21 cellular contexts compared by ENCODE assay signal in genomic region chr5:43369651-43370050, GRCh38.
"Had no signal": no experiment of that assay in that cellular context is flagged by ENCODE, and none has a peak within 500 bp of the region (broad histone marks: within the 10 kb centered on the region; RNA-seq: fewer than 3 reads in every experiment).

No MANE protein-coding gene starts in this region.

- H3K4me3 ChIP-seq: coronary artery, lower lobe of right lung, ovary, psoas muscle, sigmoid colon, stomach, thyroid gland, vagina had no signal

- H3K27me3 ChIP-seq: ovary, sigmoid colon, stomach, thyroid gland, vagina had no signal

- ATAC-seq: left ventricle myocardium superior; lower lobe of right lung; natural killer cell; psoas muscle; right cardiac atrium; stimulated activated effector memory CD8-positive, alpha-beta T cell treated with anti-CD3 and anti-CD28 coated beads, Interleukin-12 subunit alpha, Interleukin-12 subunit beta, amount 100 ng/mL, for 72 hours had no signal

- DNase-seq: dermis blood vessel endothelial cell; effector memory CD4-positive, alpha-beta T cell; erythroblast; left ventricle myocardium superior; lower lobe of right lung; natural killer cell; occipital lobe; ovary; posterior cingulate gyrus; psoas muscle; right cardiac atrium; sigmoid colon; stimulated activated CD4-positive, alpha-beta T cell treated with anti-CD3 and anti-CD28 coated beads, Interleukin-2, amount 100 ng/mL, for 24 hours; stimulated activated CD4-positive, alpha-beta T cell treated with anti-CD3 and anti-CD28 coated beads, Interleukin-4, amount 100 ng/mL, for 24 hours; stimulated activated naive CD4-positive, alpha-beta T cell treated with Interleukin-2 at 50 U/mL for 16 hours; stomach; thyroid gland; trophoblast cell had no signal

- H3K27ac ChIP-seq: coronary artery, lower lobe of right lung, ovary, psoas muscle, sigmoid colon, stomach, thyroid gland, vagina had no signal

- H3K36me3 ChIP-seq: lower lobe of right lung, ovary, sigmoid colon, stomach, thyroid gland, vagina had no signal

- H3K9me3 ChIP-seq: lower lobe of right lung, ovary, psoas muscle, sigmoid colon, thyroid gland, vagina had no signal

- H3K4me1 ChIP-seq: lower lobe of right lung, psoas muscle, sigmoid colon, stomach, thyroid gland, vagina had no signal
